Comparison of ENCODE assay signal across 1 cellular context in the genomic region with DNA sequence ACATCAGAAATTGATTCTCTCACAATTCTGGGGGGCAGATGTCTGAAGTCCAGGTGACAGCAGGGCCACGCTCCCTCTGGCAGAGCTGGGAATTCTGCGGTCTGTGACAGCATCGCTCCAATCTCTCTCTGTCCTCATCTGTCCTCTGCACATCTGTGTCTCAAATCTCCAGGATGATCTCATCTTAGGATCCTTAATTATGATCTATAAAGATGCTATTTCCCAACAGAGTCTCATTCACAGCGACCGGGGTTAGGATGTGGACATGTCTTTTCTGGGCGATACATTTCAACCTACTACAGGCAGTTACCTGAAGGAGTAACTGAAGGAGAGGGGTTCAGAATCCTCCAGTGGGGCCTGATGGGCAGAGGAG.
TF ChIP-seq lines count a peak whose summit lies in the region.

No MANE protein-coding gene starts in this region.

TF ChIP-seq in GM12878, 131 proteins besides CTCF, POLR2A, EP300 and RAD21 (continued from another document):
- no peak for TF ChIP-seq RFX5 (IDR thresholded peaks at IDR 0.05; ENCODE audit: low read depth, low read length)
- TF ChIP-seq, protein P1, sequence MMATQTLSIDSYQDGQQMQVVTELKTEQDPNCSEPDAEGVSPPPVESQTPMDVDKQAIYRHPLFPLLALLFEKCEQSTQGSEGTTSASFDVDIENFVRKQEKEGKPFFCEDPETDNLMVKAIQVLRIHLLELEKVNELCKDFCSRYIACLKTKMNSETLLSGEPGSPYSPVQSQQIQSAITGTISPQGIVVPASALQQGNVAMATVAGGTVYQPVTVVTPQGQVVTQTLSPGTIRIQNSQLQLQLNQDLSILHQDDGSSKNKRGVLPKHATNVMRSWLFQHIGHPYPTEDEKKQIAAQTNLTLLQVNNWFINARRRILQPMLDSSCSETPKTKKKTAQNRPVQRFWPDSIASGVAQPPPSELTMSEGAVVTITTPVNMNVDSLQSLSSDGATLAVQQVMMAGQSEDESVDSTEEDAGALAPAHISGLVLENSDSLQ (IDR thresholded peaks at IDR 0.05): no peak
- TF ChIP-seq MYC (IDR thresholded peaks at IDR 0.05; ENCODE audit: insufficient read depth, insufficient read length, insufficient replicate concordance, low read length, severe bottlenecking): no peak
- no peak for TF ChIP-seq FOS (IDR thresholded peaks at IDR 0.05; ENCODE audit: borderline replicate concordance, extremely low read depth, insufficient read length)
TF ChIP-seq in GM12878: peak in this region for 0.
